Comparison of ENCODE assay signal across 19 cellular contexts in the genomic region with DNA sequence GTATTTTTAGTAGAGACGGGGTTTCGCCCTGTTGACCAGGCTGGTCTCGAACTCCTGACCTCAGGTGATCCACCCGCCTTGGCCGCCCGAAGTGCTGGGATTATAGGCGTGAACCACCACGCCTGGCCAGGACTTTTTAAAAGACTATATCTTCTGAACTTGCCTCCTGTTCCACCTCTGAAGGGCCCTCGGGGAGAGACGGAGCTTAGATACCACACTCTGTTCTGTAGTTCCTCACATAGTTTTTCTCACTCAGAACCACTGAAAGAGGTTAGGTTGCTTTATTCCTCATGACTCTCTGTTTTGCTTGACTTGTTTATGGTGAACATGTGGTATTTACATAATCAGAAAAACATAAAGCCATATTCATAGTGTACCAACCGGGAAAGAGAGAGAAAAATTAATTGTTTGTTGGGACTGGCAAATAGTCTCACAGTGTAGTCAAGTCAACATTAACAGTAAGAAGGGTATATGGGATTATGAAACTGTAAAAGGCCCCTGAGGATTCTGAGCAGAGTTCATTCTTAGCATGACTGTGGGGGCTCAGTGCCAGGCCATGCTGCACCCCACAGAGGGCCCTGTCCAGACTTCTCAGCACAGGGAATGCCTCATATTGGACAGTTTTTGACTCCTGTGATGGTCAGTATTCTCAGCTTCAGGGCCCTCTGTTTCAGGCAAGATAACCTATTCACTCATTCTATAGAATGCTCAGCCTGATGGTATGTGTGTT.
DNase-seq lines count a peak whose midpoint lies in the region; ATAC-seq and TF ChIP-seq lines count a peak whose summit lies in the region.
"Had no signal": no experiment of that assay in that cellular context is flagged by ENCODE, and none has a peak within 500 bp of the region (broad histone marks: within the 10 kb centered on the region; RNA-seq: fewer than 3 reads in every experiment).

No MANE protein-coding gene starts in this region.

- TF ChIP-seq CTCF in WTC11 (IDR thresholded peaks at IDR 0.05) (no peak), nephron progenitor cell (IDR thresholded peaks at IDR 0.05) (no peak), progenitor cell of endocrine pancreas (IDR thresholded peaks at IDR 0.05; ENCODE audit: unreplicated experiment) (no peak)

- intact Hi-C loops in right cardiac atrium (cut with DNase I), result loop anchor here in 1 of 4 donors (10.0 kb wide), 1 partner anchor 56 kb away; no protein-coding TSS in a partner anchor

- peak overlapping the region; percentile 9 to 98 (median 90); a peak in 20 of 22 replicates for H3K27ac ChIP-seq in BLaER1 treated with 17β-estradiol and CSF1 and Interleukin-3, amounts not matched to agents 10 nM and 100 nM
- peak overlapping the region; percentile 19 for H3K27ac ChIP-seq in right cardiac atrium (ENCODE audit: low read length)
- H3K27ac ChIP-seq in skeletal muscle tissue (ENCODE audit: low read depth, low read length), result peak overlapping the region; percentile 54
- H3K27ac ChIP-seq: dorsolateral prefrontal cortex, epithelial cell of prostate, KMS-11 had no signal

- peak overlapping the region in 9 of 11 experiments; percentile 59 to 91 (median 76); a peak in 17 of 22 replicates for H3K9ac ChIP-seq in BLaER1 treated with 17β-estradiol and CSF1 and Interleukin-3, amounts not matched to agents 10 nM and 100 nM
- H3K9ac ChIP-seq in skeletal muscle tissue (ENCODE audit: low read depth in 1 of 3, low read length in 3 of 3), result no peak overlapping the region
- H3K9ac ChIP-seq: KMS-11 had no signal

- WGBS in right cardiac atrium, result 97% methylated on average over 11 of the region's 11 CpGs

- H3K4me2 ChIP-seq in BLaER1 treated with 17β-estradiol and CSF1 and Interleukin-3, amounts not matched to agents 10 nM and 100 nM, result peak overlapping the region; percentile 43 to 97 (median 77)
- H3K4me2 ChIP-seq: KMS-11 had no signal

- POLR2A ChIA-PET in WTC11 (lab: Charles Lee), result interaction anchor here (0.9 to 1.6 kb wide), 2 partner anchors 8 to 20 kb away, joined by 3 read pairs; no protein-coding TSS in a partner anchor

- H3K9me3 Mint-ChIP-seq in WTC11, result peaks cover 10% of the 10 kb centered on the region
- H3K9me3 Mint-ChIP-seq in nephron progenitor cell, result peaks cover 24% of the 10 kb centered on the region
- peaks cover 4% of the 10 kb centered on the region for H3K9me3 Mint-ChIP-seq in progenitor cell of endocrine pancreas (ENCODE audit: low read depth)

- peaks cover 13 to 20% (median 16%) of the 10 kb centered on the region in 11 experiments for H3K9me3 ChIP-seq in BLaER1 treated with 17β-estradiol and CSF1 and Interleukin-3, amounts not matched to agents 10 nM and 100 nM (replicated peaks in 1 of 11)
- H3K9me3 ChIP-seq in right cardiac atrium (ENCODE audit: control insufficient read depth, low read length) (no peaks in the 10 kb centered on the region), skeletal muscle tissue (ENCODE audit: control insufficient read depth in 3 of 3, low read length in 3 of 3) (peaks cover 0 to 4% (median 2%) of the 10 kb centered on the region in 3 donors)

- H3K4me1 ChIP-seq in BLaER1 treated with 17β-estradiol and CSF1 and Interleukin-3, amounts not matched to agents 10 nM and 100 nM, result peaks cover 52 to 93% (median 76%) of the 10 kb centered on the region in 10 experiments
- H3K4me1 ChIP-seq in right cardiac atrium (ENCODE audit: control insufficient read depth, insufficient read depth, low read length) (peaks cover 3% of the 10 kb centered on the region), skeletal muscle tissue (ENCODE audit: control insufficient read depth in 3 of 3, insufficient read depth in 3 of 3, low read length in 3 of 3) (peaks cover 0 to 4% (median 2%) of the 10 kb centered on the region in 3 donors)

- H3K27me3 Mint-ChIP-seq in WTC11 (ENCODE audit: low read depth) (no peaks in the 10 kb centered on the region), nephron progenitor cell (ENCODE audit: low read depth, poor library complexity) (no peaks in the 10 kb centered on the region), progenitor cell of endocrine pancreas (no peaks in the 10 kb centered on the region)
- H3K27me3 Mint-ChIP-seq: activated CD4-positive, alpha-beta T cell treated with anti-CD3 and anti-CD28 coated beads, Interleukin-2, amount 10 ng/mL, durations not matched to agents 7 days and 5 days had no signal

- ATAC-seq in WTC11 (no peak), right cardiac atrium (peak in 1 of 2 donors; percentile 40)

- H3K27me3 ChIP-seq in BLaER1 treated with 17β-estradiol and CSF1 and Interleukin-3, amounts not matched to agents 10 nM and 100 nM, result no peaks in the 10 kb centered on the region
- no peaks in the 10 kb centered on the region for H3K27me3 ChIP-seq in right cardiac atrium (ENCODE audit: control insufficient read depth, insufficient read depth)
- H3K27me3 ChIP-seq in skeletal muscle tissue (ENCODE audit: control insufficient read depth in 3 of 3, insufficient read depth in 3 of 3, low read length in 3 of 3), result no peaks in the 10 kb centered on the region
- H3K27me3 ChIP-seq: dorsolateral prefrontal cortex had no signal

- peak overlapping the region; percentile 85 for H3K27ac Mint-ChIP-seq in WTC11
- H3K27ac Mint-ChIP-seq in nephron progenitor cell, result no peak overlapping the region
- no peak overlapping the region for H3K27ac Mint-ChIP-seq in progenitor cell of endocrine pancreas
- H3K27ac Mint-ChIP-seq: activated CD4-positive, alpha-beta T cell treated with anti-CD3 and anti-CD28 coated beads, Interleukin-2, amount 10 ng/mL, durations not matched to agents 7 days and 5 days had no signal

- H3K4me1 Mint-ChIP-seq in WTC11, result peaks cover 43% of the 10 kb centered on the region
- peaks cover 43% of the 10 kb centered on the region for H3K4me1 Mint-ChIP-seq in nephron progenitor cell
- peaks cover 13% of the 10 kb centered on the region for H3K4me1 Mint-ChIP-seq in progenitor cell of endocrine pancreas (ENCODE audit: low read depth)
- H3K4me1 Mint-ChIP-seq: activated CD4-positive, alpha-beta T cell treated with anti-CD3 and anti-CD28 coated beads, Interleukin-2, amount 10 ng/mL, durations not matched to agents 7 days and 5 days had no signal

- peaks cover 0 to 11% (median 4%) of the 10 kb centered on the region in 11 experiments; a peak in 6 of 22 replicates for H3K36me3 ChIP-seq in BLaER1 treated with 17β-estradiol and CSF1 and Interleukin-3, amounts not matched to agents 10 nM and 100 nM
- no peaks in the 10 kb centered on the region for H3K36me3 ChIP-seq in skeletal muscle tissue (ENCODE audit: control insufficient read depth in 3 of 3, insufficient read depth in 3 of 3, low read length in 3 of 3)

- H3K4me3 ChIP-seq in BLaER1 treated with 17β-estradiol and CSF1 and Interleukin-3, amounts not matched to agents 10 nM and 100 nM, result no peak overlapping the region
- no peak overlapping the region for H3K4me3 ChIP-seq in right cardiac atrium (ENCODE audit: low read length)
- H3K4me3 ChIP-seq in skeletal muscle tissue (ENCODE audit: low read length in 3 of 3), result no peak overlapping the region
- H3K4me3 ChIP-seq: dorsolateral prefrontal cortex had no signal

- DNase-seq in WTC11 (ENCODE audit: low spot score) (no peak), right cardiac atrium (peak in 1 of 3 donors; percentile 55), nephron progenitor cell (no peak), progenitor cell of endocrine pancreas (ENCODE audit: low spot score, unreplicated experiment) (no peak)
- no peak for DNase-seq in activated CD4-positive, CD25-positive, alpha-beta regulatory T cell treated with anti-CD3 and anti-CD28 coated beads, Interleukin-2, amount 50 U/mL, for 72 hours
- no peak for DNase-seq in activated CD8-positive, alpha-beta memory T cell treated with anti-CD3 and anti-CD28 coated beads, Interleukin-2, amount 50 U/mL, for 4 hours
- DNase-seq: activated CD4-positive, alpha-beta T cell treated with anti-CD3 and anti-CD28 coated beads, Interleukin-2, amount 10 ng/mL, durations not matched to agents 7 days and 5 days; activated effector memory CD4-positive, alpha-beta T cell treated with anti-CD3 and anti-CD28 coated beads, Interleukin-2, amount 50 U/mL, for 16 hours; DMS79 treated with DMSO at 0.1 percent for 48 hours; dorsolateral prefrontal cortex; glutamatergic neuron; MV-4-11; NCI-H2029; NCI-H345; stimulated activated CD4-positive, alpha-beta T cell treated with anti-CD3 and anti-CD28 coated beads, Interleukin-4, amount 100 ng/mL, for 4 hours had no signal

- no peaks in the 10 kb centered on the region for H4K20me1 ChIP-seq in BLaER1 treated with 17β-estradiol and CSF1 and Interleukin-3, amounts not matched to agents 10 nM and 100 nM

- CTCF ChIA-PET in WTC11 (lab: Charles Lee), result interaction anchor here (0.6 to 1.9 kb wide), 7 partner anchors 8 to 232 kb away, joined by 3 to 9 read pairs (median 4); no protein-coding TSS in a partner anchor

- H3K36me3 Mint-ChIP-seq in WTC11 (peaks cover 15% of the 10 kb centered on the region), nephron progenitor cell (ENCODE audit: low read depth) (peaks cover 23% of the 10 kb centered on the region), progenitor cell of endocrine pancreas (ENCODE audit: insufficient read depth) (peaks cover 7% of the 10 kb centered on the region)

- H3K4me3 Mint-ChIP-seq in WTC11, result no peak overlapping the region
- H3K4me3 Mint-ChIP-seq in nephron progenitor cell, result no peak overlapping the region
- no peak overlapping the region for H3K4me3 Mint-ChIP-seq in progenitor cell of endocrine pancreas (ENCODE audit: low read depth)
- H3K4me3 Mint-ChIP-seq: activated CD4-positive, alpha-beta T cell treated with anti-CD3 and anti-CD28 coated beads, Interleukin-2, amount 10 ng/mL, durations not matched to agents 7 days and 5 days had no signal

TF ChIP-seq in WTC11, 78 proteins besides CTCF, POLR2A, EP300 and RAD21:
- TF ChIP-seq, protein P1, sequence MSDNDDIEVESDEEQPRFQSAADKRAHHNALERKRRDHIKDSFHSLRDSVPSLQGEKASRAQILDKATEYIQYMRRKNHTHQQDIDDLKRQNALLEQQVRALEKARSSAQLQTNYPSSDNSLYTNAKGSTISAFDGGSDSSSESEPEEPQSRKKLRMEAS (CRISPR knock-in tag; IDR thresholded peaks at IDR 0.05), result no peak

Comparison
In these comparisons a context has a peak if more than half of its experiments do, and no peak if none do; other contexts are left out.
1. H3K27ac ChIP-seq: peak in every context shown above with its lines; median percentile 90 in BLaER1 treated with 17β-estradiol and CSF1 and Interleukin-3, amounts not matched to agents 10 nM and 100 nM; 54 in skeletal muscle tissue; 19 in right cardiac atrium.
2. H3K9ac ChIP-seq: peak in BLaER1 treated with 17β-estradiol and CSF1 and Interleukin-3, amounts not matched to agents 10 nM and 100 nM (9 of 11); none in skeletal muscle tissue (0 of 3).